ENCODE assay signal across 41 cellular contexts in the genomic region with DNA sequence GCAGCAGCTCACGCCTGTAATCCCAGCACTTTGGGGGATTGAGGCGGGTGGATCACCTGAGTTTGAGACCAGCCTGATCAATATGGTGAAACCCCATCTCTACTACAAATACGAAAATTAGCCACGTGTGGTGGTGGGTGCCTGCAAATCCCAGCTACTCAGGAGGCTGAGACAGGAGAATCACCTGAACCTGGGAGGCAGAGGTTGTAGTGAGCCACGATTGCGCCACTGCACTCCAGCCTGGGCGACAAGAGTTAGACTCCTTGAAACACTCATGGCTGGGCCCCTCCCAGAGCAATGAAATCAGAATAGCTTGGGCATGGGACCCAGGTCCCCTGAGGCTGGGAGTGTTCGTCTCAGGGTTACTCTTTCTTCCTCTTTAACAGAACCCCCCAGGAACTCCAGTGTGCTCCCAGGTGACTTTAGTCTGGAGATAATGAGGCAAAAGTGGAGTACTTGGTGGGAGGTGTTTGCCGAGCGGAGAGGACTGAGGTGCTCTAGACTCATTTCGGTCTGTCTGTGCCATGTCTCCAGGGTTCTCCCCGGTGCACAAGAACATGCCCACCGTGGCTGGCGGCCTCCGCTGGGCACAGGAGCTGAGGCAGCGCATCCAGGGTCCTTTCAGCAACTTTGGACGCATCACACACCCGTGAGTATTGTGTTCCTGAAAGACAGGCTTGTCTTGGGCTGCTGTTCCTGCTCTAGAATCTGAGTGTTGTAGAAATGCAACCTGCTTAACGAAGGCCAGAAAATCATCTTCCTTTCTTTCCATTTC. TPM values are rescaled to one million over a fixed set of nuclear protein-coding genes. Genes with fewer than 3 reads are reported as not detected.
"Had no signal": no experiment of that assay in that cellular context is flagged by ENCODE, and none has a peak within 500 bp of the region (broad histone marks: within the 10 kb centered on the region; RNA-seq: fewer than 3 reads in every experiment).

No MANE protein-coding gene starts in this region.

- H3K27ac Mint-ChIP-seq: activated naive CD4-positive, alpha-beta T cell treated with anti-CD3 and anti-CD28 coated beads for 36 hours; activated naive CD4-positive, alpha-beta T cell treated with anti-CD3 and anti-CD28 coated beads, Interleukin-2, amount 10 ng/mL, durations not matched to agents 7 days and 5 days; activated naive CD4-positive, alpha-beta T cell treated with anti-CD3 and anti-CD28 coated beads, Interleukin-2, amount 50 U/mL, for 24 hours; activated naive CD4-positive, alpha-beta T cell treated with anti-CD3 and anti-CD28 coated beads, Interleukin-2, amount 50 U/mL, for 72 hours; activated naive CD8-positive, alpha-beta T cell; activated naive CD8-positive, alpha-beta T cell treated with anti-CD3 and anti-CD28 coated beads for 36 hours; activated naive CD8-positive, alpha-beta T cell treated with anti-CD3 and anti-CD28 coated beads, Interleukin-2, amount 10 ng/mL, durations not matched to agents 7 days and 5 days; activated naive CD8-positive, alpha-beta T cell treated with anti-CD3 and anti-CD28 coated beads, Interleukin-2, amount 50 U/mL, for 24 hours; activated T-cell treated with anti-CD3 and anti-CD28 coated beads, Interleukin-2, amount 50 U/mL, for 24 hours; activated T-cell treated with anti-CD3 and anti-CD28 coated beads, Interleukin-2, amount 50 U/mL, for 72 hours; activated T-helper 1 cell treated with anti-CD3 and anti-CD28 coated beads, Interleukin-12 subunit alpha, Interleukin-12 subunit beta, Interleukin-2, Interleukin-4 antibody, amounts not matched to agents 30 ng/mL and 10 ng/mL and 1 ng/mL, durations not matched to agents 14 hours and 24 hours and 36 hours; activated T-helper 17 cell treated with anti-CD3 and anti-CD28 coated beads, Interleukin-2, amount 50 U/mL, for 72 hours; activated T-helper 2 cell treated with anti-CD3 and anti-CD28 coated beads, Interferon-gamma antibody, Interleukin-2, Interleukin-4, amounts not matched to agents 10 μg/mL and 5 μg/mL and 100 μg/mL, durations not matched to agents 14 hours and 24 hours and 36 hours had no signal

- H3K27me3 ChIP-seq: adrenal gland, ascending aorta, body of pancreas, brain microvascular endothelial cell, breast epithelium, cardiac muscle cell had no signal

- ATAC-seq: activated naive CD4-positive, alpha-beta T cell treated with anti-CD3 and anti-CD28 coated beads, Interleukin-2, amount 50 U/mL, for 72 hours; activated naive CD8-positive, alpha-beta T cell treated with anti-CD3 and anti-CD28 coated beads, Interleukin-2, amount 50 U/mL, for 24 hours; activated T-cell treated with anti-CD3 and anti-CD28 coated beads, Interleukin-2, amount 50 U/mL, for 4 hours; activated T-cell treated with anti-CD3 and anti-CD28 coated beads, Interleukin-2, amount 50 U/mL, for 72 hours; activated T-helper 17 cell treated with anti-CD3 and anti-CD28 coated beads, Interleukin-2, amount 50 U/mL, for 72 hours; body of pancreas had no signal

- H3K36me3 ChIP-seq: adrenal gland, ascending aorta, brain microvascular endothelial cell, breast epithelium, cardiac muscle cell had no signal

- H3K36me3 Mint-ChIP-seq: activated naive CD4-positive, alpha-beta T cell treated with anti-CD3 and anti-CD28 coated beads, Interleukin-2, amount 10 ng/mL, durations not matched to agents 7 days and 5 days; activated naive CD4-positive, alpha-beta T cell treated with anti-CD3 and anti-CD28 coated beads, Interleukin-2, amount 50 U/mL, for 24 hours; activated naive CD4-positive, alpha-beta T cell treated with anti-CD3 and anti-CD28 coated beads, Interleukin-2, amount 50 U/mL, for 72 hours; activated naive CD8-positive, alpha-beta T cell; activated naive CD8-positive, alpha-beta T cell treated with anti-CD3 and anti-CD28 coated beads for 36 hours; activated naive CD8-positive, alpha-beta T cell treated with anti-CD3 and anti-CD28 coated beads, Interleukin-2, amount 10 ng/mL, durations not matched to agents 7 days and 5 days; brain had no signal

- H3K9me3 Mint-ChIP-seq: activated naive CD4-positive, alpha-beta T cell treated with anti-CD3 and anti-CD28 coated beads for 36 hours; activated naive CD4-positive, alpha-beta T cell treated with anti-CD3 and anti-CD28 coated beads, Interleukin-2, amount 50 U/mL, for 24 hours; activated naive CD8-positive, alpha-beta T cell treated with anti-CD3 and anti-CD28 coated beads for 36 hours; activated naive CD8-positive, alpha-beta T cell treated with anti-CD3 and anti-CD28 coated beads, Interleukin-2, amount 10 ng/mL, durations not matched to agents 7 days and 5 days; activated naive CD8-positive, alpha-beta T cell treated with anti-CD3 and anti-CD28 coated beads, Interleukin-2, amount 50 U/mL, for 24 hours; activated T-cell treated with anti-CD3 and anti-CD28 coated beads, Interleukin-2, amount 50 U/mL, for 24 hours; activated T-helper 17 cell treated with anti-CD3 and anti-CD28 coated beads, Interleukin-2, amount 50 U/mL, for 72 hours had no signal

- H3K27me3 Mint-ChIP-seq: activated naive CD4-positive, alpha-beta T cell treated with anti-CD3 and anti-CD28 coated beads, Interleukin-2, amount 10 ng/mL, durations not matched to agents 7 days and 5 days; activated naive CD4-positive, alpha-beta T cell treated with anti-CD3 and anti-CD28 coated beads, Interleukin-2, amount 50 U/mL, for 24 hours; activated naive CD8-positive, alpha-beta T cell; activated naive CD8-positive, alpha-beta T cell treated with anti-CD3 and anti-CD28 coated beads for 36 hours; activated naive CD8-positive, alpha-beta T cell treated with anti-CD3 and anti-CD28 coated beads, Interleukin-2, amount 10 ng/mL, durations not matched to agents 7 days and 5 days; activated naive CD8-positive, alpha-beta T cell treated with anti-CD3 and anti-CD28 coated beads, Interleukin-2, amount 50 U/mL, for 24 hours; activated T-cell treated with anti-CD3 and anti-CD28 coated beads, Interleukin-2, amount 50 U/mL, for 24 hours; activated T-helper 17 cell treated with anti-CD3 and anti-CD28 coated beads, Interleukin-2, amount 50 U/mL, for 72 hours had no signal

- DNase-seq: activated effector memory CD4-positive, alpha-beta T cell treated with anti-CD3 and anti-CD28 coated beads, Interleukin-2, amount 50 U/mL, for 16 hours; activated effector memory CD4-positive, alpha-beta T cell treated with Interleukin-2 at 50 U/mL for 16 hours; activated gamma-delta T cell; activated gamma-delta T cell treated with Interleukin-2 at 50 U/mL for 16 hours; activated naive CD4-positive, alpha-beta T cell; activated naive CD4-positive, alpha-beta T cell treated with anti-CD3 and anti-CD28 coated beads for 36 hours; activated naive CD4-positive, alpha-beta T cell treated with anti-CD3 and anti-CD28 coated beads, Interleukin-2, amount 10 ng/mL, durations not matched to agents 7 days and 5 days; activated naive CD4-positive, alpha-beta T cell treated with anti-CD3 and anti-CD28 coated beads, Interleukin-2, amount 50 U/mL, for 16 hours; activated naive CD4-positive, alpha-beta T cell treated with Interleukin-2 at 50 U/mL for 16 hours; activated naive CD8-positive, alpha-beta T cell treated with anti-CD3 and anti-CD28 coated beads for 36 hours; activated naive CD8-positive, alpha-beta T cell treated with anti-CD3 and anti-CD28 coated beads, Interleukin-2, amount 10 ng/mL, durations not matched to agents 7 days and 5 days; activated naive CD8-positive, alpha-beta T cell treated with anti-CD3 and anti-CD28 coated beads, Interleukin-2, amount 50 U/mL, for 24 hours; activated T-cell treated with anti-CD3 and anti-CD28 coated beads for 4 hours; activated T-cell treated with anti-CD3 and anti-CD28 coated beads, Interleukin-2, amount 50 U/mL, for 1 hour; activated T-cell treated with anti-CD3 and anti-CD28 coated beads, Interleukin-2, amount 50 U/mL, for 24 hours; activated T-cell treated with anti-CD3 and anti-CD28 coated beads, Interleukin-2, amount 50 U/mL, for 4 hours; activated T-cell treated with anti-CD3 and anti-CD28 coated beads, Interleukin-2, amount 50 U/mL, for 48 hours; activated T-cell treated with anti-CD3 and anti-CD28 coated beads, Interleukin-2, amount 50 U/mL, for 72 hours; adrenal gland; amniotic stem cell; amygdala; anterior cingulate cortex; aorta; body of pancreas; brain microvascular endothelial cell; caudate nucleus; central memory CD4-positive, alpha-beta T cell; cerebellar nuclear complex had no signal

- H3K4me1 Mint-ChIP-seq: activated naive CD4-positive, alpha-beta T cell treated with anti-CD3 and anti-CD28 coated beads, Interleukin-2, amount 10 ng/mL, durations not matched to agents 7 days and 5 days; activated naive CD4-positive, alpha-beta T cell treated with anti-CD3 and anti-CD28 coated beads, Interleukin-2, amount 50 U/mL, for 24 hours; activated naive CD8-positive, alpha-beta T cell treated with anti-CD3 and anti-CD28 coated beads, Interleukin-2, amount 10 ng/mL, durations not matched to agents 7 days and 5 days; activated naive CD8-positive, alpha-beta T cell treated with anti-CD3 and anti-CD28 coated beads, Interleukin-2, amount 50 U/mL, for 24 hours; activated T-helper 17 cell treated with anti-CD3 and anti-CD28 coated beads, Interleukin-2, amount 50 U/mL, for 72 hours; central memory CD8-positive, alpha-beta T cell had no signal

- H3K4me3 ChIP-seq: adrenal gland, ascending aorta, body of pancreas, breast epithelium, cardiac muscle cell had no signal

- H3K4me3 Mint-ChIP-seq: activated naive CD4-positive, alpha-beta T cell treated with anti-CD3 and anti-CD28 coated beads for 36 hours; activated naive CD4-positive, alpha-beta T cell treated with anti-CD3 and anti-CD28 coated beads, Interleukin-2, amount 10 ng/mL, durations not matched to agents 7 days and 5 days; activated naive CD4-positive, alpha-beta T cell treated with anti-CD3 and anti-CD28 coated beads, Interleukin-2, amount 50 U/mL, for 24 hours; activated naive CD8-positive, alpha-beta T cell; activated naive CD8-positive, alpha-beta T cell treated with anti-CD3 and anti-CD28 coated beads for 36 hours; activated naive CD8-positive, alpha-beta T cell treated with anti-CD3 and anti-CD28 coated beads, Interleukin-2, amount 10 ng/mL, durations not matched to agents 7 days and 5 days; activated naive CD8-positive, alpha-beta T cell treated with anti-CD3 and anti-CD28 coated beads, Interleukin-2, amount 50 U/mL, for 24 hours; activated T-cell treated with anti-CD3 and anti-CD28 coated beads, Interleukin-2, amount 50 U/mL, for 24 hours; activated T-cell treated with anti-CD3 and anti-CD28 coated beads, Interleukin-2, amount 50 U/mL, for 4 hours; activated T-cell treated with anti-CD3 and anti-CD28 coated beads, Interleukin-2, amount 50 U/mL, for 72 hours; activated T-helper 1 cell treated with anti-CD3 and anti-CD28 coated beads, Interleukin-12 subunit alpha, Interleukin-12 subunit beta, Interleukin-2, Interleukin-4 antibody, amounts not matched to agents 30 ng/mL and 10 ng/mL and 1 ng/mL, durations not matched to agents 14 hours and 24 hours and 36 hours; activated T-helper 17 cell treated with anti-CD3 and anti-CD28 coated beads, Interleukin-2, amount 50 U/mL, for 72 hours; brain; central memory CD8-positive, alpha-beta T cell had no signal

- H3K9me3 ChIP-seq: adrenal gland, ascending aorta, body of pancreas, breast epithelium had no signal

- H3K4me1 ChIP-seq: adrenal gland, ascending aorta, breast epithelium had no signal

- H3K27ac ChIP-seq: adrenal gland, ascending aorta, body of pancreas, brain microvascular endothelial cell, breast epithelium, cardiac muscle cell had no signal

RNA-seq across cellular contexts. Expression of a gene that starts 41.7 kb away (rescaled TPM):
- total RNA-seq: activated naive CD4-positive, alpha-beta T cell treated with anti-CD3 and anti-CD28 coated beads for 36 hours; activated naive CD4-positive, alpha-beta T cell treated with anti-CD3 and anti-CD28 coated beads, Interleukin-2, amount 50 U/mL, for 72 hours; activated naive CD8-positive, alpha-beta T cell treated with anti-CD3 and anti-CD28 coated beads for 36 hours; activated naive CD8-positive, alpha-beta T cell treated with anti-CD3 and anti-CD28 coated beads, Interleukin-2, amount 10 ng/mL, durations not matched to agents 7 days and 5 days; activated T-cell treated with anti-CD3 and anti-CD28 coated beads, Interleukin-2, amount 50 U/mL, for 4 hours; activated T-cell treated with anti-CD3 and anti-CD28 coated beads, Interleukin-2, amount 50 U/mL, for 72 hours; activated T-helper 1 cell treated with anti-CD3 and anti-CD28 coated beads, Interleukin-12 subunit alpha, Interleukin-12 subunit beta, Interleukin-2, Interleukin-4 antibody, amounts not matched to agents 30 ng/mL and 10 ng/mL and 1 ng/mL, durations not matched to agents 14 hours and 24 hours and 36 hours; activated T-helper 17 cell treated with anti-CD3 and anti-CD28 coated beads, Interleukin-2, amount 50 U/mL, for 72 hours; activated T-helper 2 cell treated with anti-CD3 and anti-CD28 coated beads, Interferon-gamma antibody, Interleukin-2, Interleukin-4, amounts not matched to agents 10 μg/mL and 5 μg/mL and 100 μg/mL, durations not matched to agents 14 hours and 24 hours and 36 hours; ascending aorta; astrocyte; cardiac septum had no signal
